In the genomic region with DNA sequence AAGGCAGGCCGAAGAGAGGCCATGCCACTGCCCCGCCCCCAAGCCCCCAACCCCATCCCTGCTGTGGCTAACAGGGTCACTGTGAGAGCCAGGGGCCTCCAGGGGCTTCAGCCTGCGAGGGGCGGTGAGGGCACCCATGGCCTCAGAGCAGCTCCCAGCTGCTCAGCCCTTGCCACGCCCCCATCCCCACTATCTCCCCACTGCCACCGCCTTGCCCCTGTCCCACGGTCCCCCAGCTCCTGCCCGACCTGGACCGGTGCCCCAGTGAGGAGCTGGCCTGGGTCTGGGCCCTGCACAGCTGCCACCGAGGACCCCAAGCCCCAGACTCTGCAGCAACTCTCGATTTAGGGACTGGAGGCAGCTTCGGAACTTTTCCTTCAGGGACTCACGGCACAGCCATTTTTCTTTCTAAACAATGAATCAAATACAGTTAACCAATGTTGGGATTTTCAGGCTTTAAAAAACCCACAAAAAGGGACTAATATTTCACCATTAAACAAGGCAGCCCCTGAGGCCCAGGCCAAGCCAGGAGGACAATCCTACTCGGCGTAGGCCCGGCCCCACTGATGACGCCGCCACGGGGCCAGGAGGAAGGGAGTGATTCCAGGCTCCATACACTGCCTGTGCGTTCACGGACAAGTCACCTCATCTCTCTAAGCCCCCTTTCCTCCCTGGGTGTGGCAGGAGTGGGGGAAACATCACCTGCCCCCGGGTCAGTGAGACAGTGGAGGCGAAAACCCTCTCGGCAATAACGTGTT, we compare ENCODE assay signal across 18 cellular contexts.
DNase-seq lines count a peak whose midpoint lies in the region; ATAC-seq and TF ChIP-seq lines count a peak whose summit lies in the region.
"Had no signal": no experiment of that assay in that cellular context is flagged by ENCODE, and none has a peak within 500 bp of the region (broad histone marks: within the 10 kb centered on the region; RNA-seq: fewer than 3 reads in every experiment).

No MANE protein-coding gene starts in this region.

- peaks cover 8% of the 10 kb centered on the region for H3K4me1 Mint-ChIP-seq in activated T-cell treated with anti-CD3 and anti-CD28 coated beads, Interleukin-2, amount 50 U/mL, for 24 hours (ENCODE audit: low read depth)
- no peaks in the 10 kb centered on the region for H3K4me1 Mint-ChIP-seq in stimulated activated naive CD8-positive, alpha-beta T cell treated with anti-CD3 and anti-CD28 coated beads, Interleukin-15, amount 100 ng/mL, for 72 hours
- H3K4me1 Mint-ChIP-seq in progenitor cell of endocrine pancreas (ENCODE audit: low read depth) = no peaks in the 10 kb centered on the region
- H3K4me1 Mint-ChIP-seq: CD14-positive monocyte had no signal

- H3K36me3 Mint-ChIP-seq in activated T-cell treated with anti-CD3 and anti-CD28 coated beads, Interleukin-2, amount 50 U/mL, for 24 hours (ENCODE audit: low read depth) = peaks cover 15% of the 10 kb centered on the region
- H3K36me3 Mint-ChIP-seq in progenitor cell of endocrine pancreas (ENCODE audit: insufficient read depth) = no peaks in the 10 kb centered on the region

- H3K27me3 Mint-ChIP-seq in activated T-cell treated with anti-CD3 and anti-CD28 coated beads, Interleukin-2, amount 50 U/mL, for 24 hours = no peaks in the 10 kb centered on the region
- no peaks in the 10 kb centered on the region for H3K27me3 Mint-ChIP-seq in stimulated activated naive CD8-positive, alpha-beta T cell treated with anti-CD3 and anti-CD28 coated beads, Interleukin-15, amount 100 ng/mL, for 72 hours
- no peaks in the 10 kb centered on the region for H3K27me3 Mint-ChIP-seq in progenitor cell of endocrine pancreas
- H3K27me3 Mint-ChIP-seq: CD8-positive, alpha-beta memory T cell had no signal

- H3K9me3 Mint-ChIP-seq in activated T-cell treated with anti-CD3 and anti-CD28 coated beads, Interleukin-2, amount 50 U/mL, for 24 hours = no peaks in the 10 kb centered on the region
- no peaks in the 10 kb centered on the region for H3K9me3 Mint-ChIP-seq in stimulated activated naive CD8-positive, alpha-beta T cell treated with anti-CD3 and anti-CD28 coated beads, Interleukin-15, amount 100 ng/mL, for 72 hours
- no peaks in the 10 kb centered on the region for H3K9me3 Mint-ChIP-seq in progenitor cell of endocrine pancreas (ENCODE audit: low read depth)
- H3K9me3 Mint-ChIP-seq: CD14-positive monocyte; CD8-positive, alpha-beta memory T cell; HFFc6 had no signal

- peak overlapping the region; percentile 20 for H3K27ac Mint-ChIP-seq in activated T-cell treated with anti-CD3 and anti-CD28 coated beads, Interleukin-2, amount 50 U/mL, for 24 hours
- no peak overlapping the region for H3K27ac Mint-ChIP-seq in stimulated activated naive CD8-positive, alpha-beta T cell treated with anti-CD3 and anti-CD28 coated beads, Interleukin-15, amount 100 ng/mL, for 72 hours
- H3K27ac Mint-ChIP-seq in progenitor cell of endocrine pancreas = peak overlapping the region; percentile 76
- H3K27ac Mint-ChIP-seq: HFFc6 had no signal

- ATAC-seq in stimulated activated naive CD8-positive, alpha-beta T cell treated with anti-CD3 and anti-CD28 coated beads, Interleukin-15, amount 100 ng/mL, for 72 hours = peak; percentile 32
- no peak for ATAC-seq in stimulated activated naive CD8-positive, alpha-beta T cell treated with anti-CD3 and anti-CD28 coated beads, Interleukin-15, Interleukin-2, amounts not matched to agents 100 U/mL and 50 U/mL, for 24 hours
- ATAC-seq: GM12878, HCT116 had no signal

- in situ Hi-C loops in GM13976 (cut with MboI; ENCODE audit: low sequenced_read_pairs, unreplicated experiment) = no loop called here

- H3K4me3 Mint-ChIP-seq in activated T-cell treated with anti-CD3 and anti-CD28 coated beads, Interleukin-2, amount 50 U/mL, for 24 hours = no peak overlapping the region
- H3K4me3 Mint-ChIP-seq in stimulated activated naive CD8-positive, alpha-beta T cell treated with anti-CD3 and anti-CD28 coated beads, Interleukin-15, amount 100 ng/mL, for 72 hours = no peak overlapping the region
- H3K4me3 Mint-ChIP-seq in progenitor cell of endocrine pancreas (ENCODE audit: low read depth) = no peak overlapping the region
- H3K4me3 Mint-ChIP-seq: CD14-positive monocyte, HFFc6 had no signal

- no peak for TF ChIP-seq CTCF in progenitor cell of endocrine pancreas (IDR thresholded peaks at IDR 0.05; ENCODE audit: unreplicated experiment)
- no peak for TF ChIP-seq CTCF in GM13976 (IDR thresholded peaks at IDR 0.05; ENCODE audit: borderline replicate concordance, control extremely low read depth, extremely low read depth, insufficient read depth, missing control alignments)

- no peak for DNase-seq in activated T-cell treated with anti-CD3 and anti-CD28 coated beads, Interleukin-2, amount 50 U/mL, for 24 hours
- no peak for DNase-seq in activated T-cell treated with anti-CD3 and anti-CD28 coated beads for 4 hours
- DNase-seq in stimulated activated naive CD8-positive, alpha-beta T cell treated with anti-CD3 and anti-CD28 coated beads, Interleukin-15, amount 100 ng/mL, for 72 hours = no peak
- DNase-seq in stimulated activated naive CD8-positive, alpha-beta T cell treated with anti-CD3 and anti-CD28 coated beads, Interleukin-15, Interleukin-2, amounts not matched to agents 100 U/mL and 50 U/mL, for 24 hours = no peak
- DNase-seq in progenitor cell of endocrine pancreas (ENCODE audit: low spot score, unreplicated experiment) = no peak
- no peak for DNase-seq in GM13976 (ENCODE audit: low spot score)
- DNase-seq in activated CD4-positive, alpha-beta T cell treated with anti-CD3 and anti-CD28 coated beads for 4 hours = no peak
- DNase-seq: CD8-positive, alpha-beta memory T cell; COR-L47; DMS 273 treated with DMSO at 0.1 percent for 48 hours; DMS53; DND-41; EL; GM23248; HFFc6 had no signal

Comparison
In these comparisons a context has a peak if more than half of its experiments do, and no peak if none do; other contexts are left out.
1. H3K27ac Mint-ChIP-seq: peak in activated T-cell treated with anti-CD3 and anti-CD28 coated beads, Interleukin-2, amount 50 U/mL, for 24 hours (single experiment) and progenitor cell of endocrine pancreas (single experiment); none in stimulated activated naive CD8-positive, alpha-beta T cell treated with anti-CD3 and anti-CD28 coated beads, Interleukin-15, amount 100 ng/mL, for 72 hours (0 of 2).